8 cellular contexts compared by ENCODE assay signal in the genomic region with DNA sequence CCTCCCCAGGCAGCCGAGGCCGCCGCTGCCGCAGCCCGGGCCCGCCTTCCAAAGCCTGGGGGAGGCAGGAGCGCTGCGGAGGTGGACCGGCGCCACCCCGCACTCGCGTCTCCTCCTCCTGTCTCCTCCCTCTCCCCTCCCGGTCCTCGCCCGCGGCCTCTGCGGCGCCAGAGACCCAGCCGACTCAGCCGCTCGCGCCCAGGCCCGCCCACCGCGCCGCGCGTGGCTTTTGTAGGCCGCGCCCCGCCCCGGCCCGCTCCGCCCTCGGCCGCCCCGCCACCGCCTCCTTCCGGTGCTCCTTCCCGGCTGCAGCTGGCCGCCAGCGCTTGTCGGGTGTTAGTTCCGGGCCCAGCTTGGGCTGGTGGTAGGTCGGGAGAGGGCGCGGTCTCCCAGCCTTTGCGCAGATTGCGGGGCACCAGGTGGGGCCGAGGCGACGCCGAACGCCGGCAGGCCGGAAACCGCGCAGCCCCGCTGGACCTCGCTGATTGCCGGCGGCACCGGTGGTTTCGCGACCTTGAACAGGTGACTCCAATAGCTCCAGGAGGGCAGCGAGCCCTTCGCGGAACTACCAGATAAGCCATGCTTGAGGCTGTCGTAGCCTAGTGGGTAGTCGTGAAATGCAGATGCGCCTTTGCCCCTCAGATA. TPM values are rescaled to one million over a fixed set of nuclear protein-coding genes. Genes with fewer than 3 reads are reported as not detected.
DNase-seq lines count a peak whose midpoint lies in the region; ATAC-seq and TF ChIP-seq lines count a peak whose summit lies in the region.

A gene with protein sequence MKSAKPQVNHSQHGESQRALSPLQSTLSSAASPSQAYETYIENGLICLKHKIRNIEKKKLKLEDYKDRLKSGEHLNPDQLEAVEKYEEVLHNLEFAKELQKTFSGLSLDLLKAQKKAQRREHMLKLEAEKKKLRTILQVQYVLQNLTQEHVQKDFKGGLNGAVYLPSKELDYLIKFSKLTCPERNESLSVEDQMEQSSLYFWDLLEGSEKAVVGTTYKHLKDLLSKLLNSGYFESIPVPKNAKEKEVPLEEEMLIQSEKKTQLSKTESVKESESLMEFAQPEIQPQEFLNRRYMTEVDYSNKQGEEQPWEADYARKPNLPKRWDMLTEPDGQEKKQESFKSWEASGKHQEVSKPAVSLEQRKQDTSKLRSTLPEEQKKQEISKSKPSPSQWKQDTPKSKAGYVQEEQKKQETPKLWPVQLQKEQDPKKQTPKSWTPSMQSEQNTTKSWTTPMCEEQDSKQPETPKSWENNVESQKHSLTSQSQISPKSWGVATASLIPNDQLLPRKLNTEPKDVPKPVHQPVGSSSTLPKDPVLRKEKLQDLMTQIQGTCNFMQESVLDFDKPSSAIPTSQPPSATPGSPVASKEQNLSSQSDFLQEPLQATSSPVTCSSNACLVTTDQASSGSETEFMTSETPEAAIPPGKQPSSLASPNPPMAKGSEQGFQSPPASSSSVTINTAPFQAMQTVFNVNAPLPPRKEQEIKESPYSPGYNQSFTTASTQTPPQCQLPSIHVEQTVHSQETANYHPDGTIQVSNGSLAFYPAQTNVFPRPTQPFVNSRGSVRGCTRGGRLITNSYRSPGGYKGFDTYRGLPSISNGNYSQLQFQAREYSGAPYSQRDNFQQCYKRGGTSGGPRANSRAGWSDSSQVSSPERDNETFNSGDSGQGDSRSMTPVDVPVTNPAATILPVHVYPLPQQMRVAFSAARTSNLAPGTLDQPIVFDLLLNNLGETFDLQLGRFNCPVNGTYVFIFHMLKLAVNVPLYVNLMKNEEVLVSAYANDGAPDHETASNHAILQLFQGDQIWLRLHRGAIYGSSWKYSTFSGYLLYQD (minus strand): TSS at position 202 of the 645 bp plus-strand sequence. CDS start 1,431 bp downstream, outside the sequence.

- H4K20me1 ChIP-seq in SU-DHL-6 (ENCODE audit: low read depth, low read length), result no peaks in the 10 kb centered on the region

- intact Hi-C loops in Right ventricle myocardium inferior (cut with DNase I) (loop anchor here (2.0 kb wide), 1 partner anchor 60 kb away; a partner anchor contains a TSS), ovary (cut with DNase I) (no loop called here)

- peak within 1 kb of the TSS; percentile 84 for H2AFZ ChIP-seq in SU-DHL-6 (ENCODE audit: low read depth, low read length, severe bottlenecking)

- WGBS in ovary, 3 donors, result 0 to 1% (median 0%) methylated on average over 42 to 69 of the region's 72 CpGs
- under 1% methylated on average over 72 of the region's 72 CpGs for WGBS in thymus

- peak within 1 kb of the TSS; percentile 68 for H3K4me3 ChIP-seq in GM12875 (ENCODE audit: low read depth, low read length)
- H3K4me3 ChIP-seq in SU-DHL-6 (ENCODE audit: insufficient read depth, low read length, poor library complexity, severe bottlenecking), result peak within 1 kb of the TSS; percentile 62
- peak within 1 kb of the TSS; percentile 52 for H3K4me3 ChIP-seq in ovary
- H3K4me3 ChIP-seq in thymus (ENCODE audit: low read length), result peak within 1 kb of the TSS; percentile 87

- peak; percentile 90 for DNase-seq in NCI-H128 (lab: John Stamatoyannopoulos, UW; ENCODE audit: unreplicated experiment)
- DNase-seq in activated naive CD8-positive, alpha-beta T cell treated with anti-CD3 and anti-CD28 coated beads, Interleukin-2, amount 50 U/mL, for 16 hours (ENCODE audit: low read depth, low spot score), result peak; percentile 85
- peak; percentile 99 for DNase-seq in Right ventricle myocardium inferior (ENCODE audit: missing footprints)
- peak; percentile 93 to 97 (median 94) for DNase-seq in ovary

- peaks cover 7% of the 10 kb centered on the region; the same call in 1 of the 2 replicates for H3F3A ChIP-seq in SU-DHL-6 (ENCODE audit: insufficient read depth)

- H3K79me2 ChIP-seq in SU-DHL-6 (ENCODE audit: insufficient read depth, low read length), result no peaks in the 10 kb centered on the region

- H3K9me3 ChIP-seq in SU-DHL-6 (ENCODE audit: insufficient read depth, low read length) (no peaks in the 10 kb centered on the region), ovary (no peaks in the 10 kb centered on the region), thymus (ENCODE audit: control insufficient read depth) (no peaks in the 10 kb centered on the region)

- H3K4me1 ChIP-seq in ovary (ENCODE audit: insufficient read depth) (peaks cover 5% of the 10 kb centered on the region), thymus (ENCODE audit: control insufficient read depth, insufficient read depth, low read length) (peaks cover 8% of the 10 kb centered on the region)

- H3K36me3 ChIP-seq in SU-DHL-6 (ENCODE audit: low read length), result no peaks in the 10 kb centered on the region
- no peaks in the 10 kb centered on the region for H3K36me3 ChIP-seq in ovary
- H3K36me3 ChIP-seq in thymus (ENCODE audit: control insufficient read depth, insufficient read depth), result no peaks in the 10 kb centered on the region

- H3K27ac ChIP-seq in SU-DHL-6 (ENCODE audit: low read depth, low read length) (peak within 1 kb of the TSS; percentile 10; the same call in 1 of the 2 replicates), ovary (peak within 1 kb of the TSS; percentile 80 to 83), thymus (ENCODE audit: low read depth) (peak within 1 kb of the TSS; percentile 86)

- no peaks in the 10 kb centered on the region for H3K9me2 ChIP-seq in SU-DHL-6 (replicated peaks; ENCODE audit: insufficient read depth, low read length)

- TF ChIP-seq EP300 in ovary (IDR thresholded peaks at IDR 0.05), result no peak

- ATAC-seq in HG02763 (IDR thresholded peaks at IDR 0.05; ENCODE audit: unreplicated experiment) (peak; percentile 97), Right ventricle myocardium inferior (peak; percentile 100)

- peak within 1 kb of the TSS; percentile 80 for H3K4me2 ChIP-seq in SU-DHL-6 (ENCODE audit: low read depth, low read length, poor library complexity, severe bottlenecking)

- TF ChIP-seq POLR2A in ovary (IDR thresholded peaks at IDR 0.05), result peak; percentile 73

- H3K27me3 ChIP-seq in SU-DHL-6 (ENCODE audit: low read length) (no peaks in the 10 kb centered on the region), ovary (no peaks in the 10 kb centered on the region), thymus (ENCODE audit: control insufficient read depth, insufficient read depth) (no peaks in the 10 kb centered on the region)

- H3K9ac ChIP-seq in SU-DHL-6 (ENCODE audit: low read length), result peak within 1 kb of the TSS; percentile 63

- TF ChIP-seq CTCF in GM12875 (IDR thresholded peaks at IDR 0.05; ENCODE audit: borderline replicate concordance, insufficient read depth, low read depth, low read length) (peak; percentile 20; the same call in 1 of the 2 replicates), SU-DHL-6 (IDR thresholded peaks at IDR 0.05; ENCODE audit: insufficient read depth, low read length, poor library complexity, severe bottlenecking) (no peak), ovary (IDR thresholded peaks at IDR 0.05) (peak in 1 of 3 donors; percentile 51)

RNA-seq across cellular contexts. Expression of the gene that starts here (rescaled TPM):
- total RNA-seq in Right ventricle myocardium inferior, result 23.2 TPM
- 10 to 100 TPM; 17.2 to 31.7 (median 25.9) TPM for total RNA-seq in ovary
- 10 to 100 TPM; 16.8 to 20.1 TPM for polyA plus RNA-seq in ovary
- 37.9 TPM for polyA plus RNA-seq in thymus

Comparison
In these comparisons a context has a peak if more than half of its experiments do, and no peak if none do; other contexts are left out.
1. Peak in every context shown above with its lines: DNase-seq, ATAC-seq, H3K4me3 ChIP-seq and H3K27ac ChIP-seq.
2. H3K27ac ChIP-seq: peak in every context shown above with its lines; median percentile 86 in thymus; 82 in ovary; 10 in SU-DHL-6.